ENCODE assay signal across 1 cellular context in the genomic region with DNA sequence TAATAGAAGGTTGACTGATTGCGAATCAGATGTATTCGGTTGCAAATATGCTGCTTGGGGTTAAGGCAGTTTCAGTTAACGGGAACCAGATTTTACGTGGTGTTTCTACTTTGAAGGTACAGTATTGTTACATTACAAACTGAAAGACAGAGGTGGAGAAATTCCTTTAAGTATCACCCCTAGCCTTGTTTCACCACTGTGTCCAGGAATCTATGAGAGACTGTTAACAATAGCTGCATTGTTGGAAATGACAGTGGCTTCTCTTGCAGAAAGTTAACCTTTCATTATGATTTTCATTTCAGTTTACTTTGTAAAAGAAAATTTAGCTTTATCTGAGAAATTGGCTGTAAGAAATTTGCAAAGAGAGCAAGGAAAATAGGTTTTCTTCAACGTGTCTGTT.
TF ChIP-seq lines count a peak whose summit lies in the region.

No MANE protein-coding gene starts in this region.

TF ChIP-seq in neural cell, 6 proteins besides CTCF, POLR2A, EP300 and RAD21:
- TF ChIP-seq, protein P1, sequence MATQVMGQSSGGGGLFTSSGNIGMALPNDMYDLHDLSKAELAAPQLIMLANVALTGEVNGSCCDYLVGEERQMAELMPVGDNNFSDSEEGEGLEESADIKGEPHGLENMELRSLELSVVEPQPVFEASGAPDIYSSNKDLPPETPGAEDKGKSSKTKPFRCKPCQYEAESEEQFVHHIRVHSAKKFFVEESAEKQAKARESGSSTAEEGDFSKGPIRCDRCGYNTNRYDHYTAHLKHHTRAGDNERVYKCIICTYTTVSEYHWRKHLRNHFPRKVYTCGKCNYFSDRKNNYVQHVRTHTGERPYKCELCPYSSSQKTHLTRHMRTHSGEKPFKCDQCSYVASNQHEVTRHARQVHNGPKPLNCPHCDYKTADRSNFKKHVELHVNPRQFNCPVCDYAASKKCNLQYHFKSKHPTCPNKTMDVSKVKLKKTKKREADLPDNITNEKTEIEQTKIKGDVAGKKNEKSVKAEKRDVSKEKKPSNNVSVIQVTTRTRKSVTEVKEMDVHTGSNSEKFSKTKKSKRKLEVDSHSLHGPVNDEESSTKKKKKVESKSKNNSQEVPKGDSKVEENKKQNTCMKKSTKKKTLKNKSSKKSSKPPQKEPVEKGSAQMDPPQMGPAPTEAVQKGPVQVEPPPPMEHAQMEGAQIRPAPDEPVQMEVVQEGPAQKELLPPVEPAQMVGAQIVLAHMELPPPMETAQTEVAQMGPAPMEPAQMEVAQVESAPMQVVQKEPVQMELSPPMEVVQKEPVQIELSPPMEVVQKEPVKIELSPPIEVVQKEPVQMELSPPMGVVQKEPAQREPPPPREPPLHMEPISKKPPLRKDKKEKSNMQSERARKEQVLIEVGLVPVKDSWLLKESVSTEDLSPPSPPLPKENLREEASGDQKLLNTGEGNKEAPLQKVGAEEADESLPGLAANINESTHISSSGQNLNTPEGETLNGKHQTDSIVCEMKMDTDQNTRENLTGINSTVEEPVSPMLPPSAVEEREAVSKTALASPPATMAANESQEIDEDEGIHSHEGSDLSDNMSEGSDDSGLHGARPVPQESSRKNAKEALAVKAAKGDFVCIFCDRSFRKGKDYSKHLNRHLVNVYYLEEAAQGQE (IDR thresholded peaks at IDR 0.05; ENCODE audit: borderline replicate concordance), result no peak
- no peak for TF ChIP-seq TAF1 (IDR thresholded peaks at IDR 0.05; ENCODE audit: low read depth)
- TF ChIP-seq SMC3 (conservative IDR thresholded peaks at IDR 0.05; ENCODE audit: poor library complexity), result no peak
- TF ChIP-seq EZH2 (IDR thresholded peaks at IDR 0.05; ENCODE audit: borderline replicate concordance, insufficient read depth, low read length, poor library complexity, severe bottlenecking), result no peak
- no peak for TF ChIP-seq MXI1 (conservative IDR thresholded peaks at IDR 0.05; ENCODE audit: poor library complexity, severe bottlenecking)
- no peak for TF ChIP-seq POLR2AphosphoS5 (IDR thresholded peaks at IDR 0.05)
